In genomic region chr13:48660356-48661076, GRCh38 we compare ENCODE assay signal across 9 cellular contexts. TPM values are rescaled to one million over a fixed set of nuclear protein-coding genes. Genes with fewer than 3 reads are reported as not detected.
DNase-seq lines count a peak whose midpoint lies in the region; ATAC-seq and TF ChIP-seq lines count a peak whose summit lies in the region.
"Had no signal": no experiment of that assay in that cellular context is flagged by ENCODE, and none has a peak within 500 bp of the region (broad histone marks: within the 10 kb centered on the region; RNA-seq: fewer than 3 reads in every experiment).

No MANE protein-coding gene starts in this region.

- no peak overlapping the region for H3K4me3 ChIP-seq in lung

- no peak overlapping the region for H3K4me3 Mint-ChIP-seq in stimulated activated effector memory CD8-positive, alpha-beta T cell treated with anti-CD3 and anti-CD28 coated beads, Interleukin-12 subunit alpha, Interleukin-12 subunit beta, amount 100 ng/mL, for 72 hours
- H3K4me3 Mint-ChIP-seq: activated CD4-positive, alpha-beta T cell treated with anti-CD3 and anti-CD28 coated beads for 36 hours had no signal

- no peak overlapping the region for H3K27ac Mint-ChIP-seq in stimulated activated effector memory CD8-positive, alpha-beta T cell treated with anti-CD3 and anti-CD28 coated beads, Interleukin-12 subunit alpha, Interleukin-12 subunit beta, amount 100 ng/mL, for 72 hours
- H3K27ac Mint-ChIP-seq: activated CD4-positive, alpha-beta T cell treated with anti-CD3 and anti-CD28 coated beads for 36 hours had no signal

- H3K27me3 ChIP-seq in lung (ENCODE audit: control insufficient read depth, insufficient read depth): no peaks in the 10 kb centered on the region

- peak; percentile 52 for DNase-seq in Ammon's horn (ENCODE audit: low spot score)
- peak; percentile 89 for DNase-seq in SIG-M5 treated with dmso at 0.1 percent for 504 hours (lab: John Stamatoyannopoulos, UW; ENCODE audit: unreplicated experiment)
- no peak for DNase-seq in lung (ENCODE audit: low spot score)
- DNase-seq in NCI-H2227 treated with DMSO at 0.1 percent for 48 hours (lab: John Stamatoyannopoulos, UW): no peak
- DNase-seq in UCSD-AML1 (lab: John Stamatoyannopoulos, UW; ENCODE audit: unreplicated experiment): no peak
- no peak for DNase-seq in stimulated activated effector memory CD8-positive, alpha-beta T cell treated with anti-CD3 and anti-CD28 coated beads, Interleukin-12 subunit alpha, Interleukin-12 subunit beta, amount 100 ng/mL, for 72 hours (ENCODE audit: low spot score in 2 of 2)
- DNase-seq in GM13976 (ENCODE audit: low spot score): no peak
- DNase-seq: activated CD4-positive, alpha-beta T cell treated with anti-CD3 and anti-CD28 coated beads for 36 hours had no signal

- no peaks in the 10 kb centered on the region for H3K9me3 ChIP-seq in lung (ENCODE audit: control insufficient read depth in 2 of 2, insufficient read depth in 1 of 2, low read length in 1 of 2)

- peaks cover 18% of the 10 kb centered on the region for H3K9me3 Mint-ChIP-seq in stimulated activated effector memory CD8-positive, alpha-beta T cell treated with anti-CD3 and anti-CD28 coated beads, Interleukin-12 subunit alpha, Interleukin-12 subunit beta, amount 100 ng/mL, for 72 hours

- TF ChIP-seq CTCF in lung (IDR thresholded peaks at IDR 0.05; ENCODE audit: control extremely low read depth, extremely low read depth): no peak
- no peak for TF ChIP-seq CTCF in GM13976 (IDR thresholded peaks at IDR 0.05; ENCODE audit: borderline replicate concordance, control extremely low read depth, extremely low read depth, insufficient read depth, missing control alignments)

- no peaks in the 10 kb centered on the region for H3K36me3 Mint-ChIP-seq in stimulated activated effector memory CD8-positive, alpha-beta T cell treated with anti-CD3 and anti-CD28 coated beads, Interleukin-12 subunit alpha, Interleukin-12 subunit beta, amount 100 ng/mL, for 72 hours

- WGBS in lung, 2 donors: 14 to 36% methylated on average over 4 of the region's 4 CpGs

- peaks cover 8% of the 10 kb centered on the region for H3K4me1 Mint-ChIP-seq in stimulated activated effector memory CD8-positive, alpha-beta T cell treated with anti-CD3 and anti-CD28 coated beads, Interleukin-12 subunit alpha, Interleukin-12 subunit beta, amount 100 ng/mL, for 72 hours

- in situ Hi-C loops in GM13976 (cut with MboI; ENCODE audit: low sequenced_read_pairs, unreplicated experiment): no loop called here

- ATAC-seq in GM21528 (IDR thresholded peaks at IDR 0.05; ENCODE audit: low FRiP score, unreplicated experiment) (peak; percentile 62), lung (ENCODE audit: insufficient read depth, low FRiP score) (peak; percentile 47)
- ATAC-seq in stimulated activated effector memory CD8-positive, alpha-beta T cell treated with anti-CD3 and anti-CD28 coated beads, Interleukin-12 subunit alpha, Interleukin-12 subunit beta, amount 100 ng/mL, for 72 hours: no peak
- ATAC-seq: activated CD4-positive, alpha-beta T cell treated with anti-CD3 and anti-CD28 coated beads for 36 hours had no signal

- H3K36me3 ChIP-seq in lung (ENCODE audit: control insufficient read depth in 2 of 2, insufficient read depth in 2 of 2, low read length in 2 of 2): no peaks in the 10 kb centered on the region

- H3K4me1 ChIP-seq in lung (ENCODE audit: control insufficient read depth in 2 of 2, insufficient read depth in 2 of 2, low read length in 2 of 2): peaks cover 0 to 4% of the 10 kb centered on the region in 2 donors

- H3K27ac ChIP-seq in lung (ENCODE audit: low read depth in 1 of 2, low read length in 1 of 2): peak overlapping the region; percentile 12 to 26

RNA-seq across cellular contexts. Expression of gene CYSLTR2, which starts 6.8 kb away (rescaled TPM):
- under 1 TPM; 0.57 to 0.92 TPM for total RNA-seq in lung
- under 1 TPM; 0.32 to 0.51 TPM for polyA plus RNA-seq in lung

Comparison
In these comparisons a context has a peak if more than half of its experiments do, and no peak if none do; other contexts are left out.
1. DNase-seq: peak in Ammon's horn (single experiment) and SIG-M5 treated with dmso at 0.1 percent for 504 hours (single experiment); none in lung (single experiment), NCI-H2227 treated with DMSO at 0.1 percent for 48 hours (single experiment), UCSD-AML1 (single experiment), stimulated activated effector memory CD8-positive, alpha-beta T cell treated with anti-CD3 and anti-CD28 coated beads, Interleukin-12 subunit alpha, Interleukin-12 subunit beta, amount 100 ng/mL, for 72 hours (0 of 2) and GM13976 (single experiment).